In genomic region chr2:98936133-98936916, GRCh38 we compare ENCODE assay signal across 8 cellular contexts. TPM values are rescaled to one million over a fixed set of nuclear protein-coding genes. Genes with fewer than 3 reads are reported as not detected.
DNase-seq lines count a peak whose midpoint lies in the region; ATAC-seq and TF ChIP-seq lines count a peak whose summit lies in the region.

Gene CRACDL, minus strand, starts transcription at chr2:98936225. Its CDS starts 89,425 bp downstream, at chr2:98846800.

- TF ChIP-seq CTCF in 22Rv1 (IDR thresholded peaks at IDR 0.05) (peak; percentile 32; the same call in 1 of the 2 replicates), heart left ventricle (IDR thresholded peaks at IDR 0.05) (no peak)

- H3K79me2 ChIP-seq in trophoblast cell (ENCODE audit: control insufficient read depth, insufficient read depth, low read length, poor library complexity), result no peaks in the 10 kb centered on the region

- no peak within 1 kb of the TSS for H3K27ac ChIP-seq in 22Rv1
- no peak within 1 kb of the TSS for H3K27ac ChIP-seq in heart left ventricle
- H3K27ac ChIP-seq in trophoblast cell (ENCODE audit: low read depth, low read length), result no peak within 1 kb of the TSS

- intact Hi-C loops in heart left ventricle (cut with DNase I), result no loop called here
- intact Hi-C loops in posterior vena cava (cut with DNase I), result no loop called here

- H2BK5ac ChIP-seq in trophoblast cell (ENCODE audit: low read depth, low read length, poor library complexity), result no peak within 1 kb of the TSS

- H3K36me3 ChIP-seq in heart left ventricle (no peaks in the 10 kb centered on the region), trophoblast cell (ENCODE audit: control insufficient read depth in 1 of 2, insufficient read depth in 2 of 2, low read length in 2 of 2) (no peaks in the 10 kb centered on the region)

- no peak within 1 kb of the TSS for H2BK12ac ChIP-seq in trophoblast cell (ENCODE audit: low read length)

- H3K9ac ChIP-seq in trophoblast cell (ENCODE audit: low read length), result no peak within 1 kb of the TSS

- DNase-seq in HK-2 (ENCODE audit: unreplicated experiment) (peak; percentile 20), heart left ventricle (no peak), trophoblast cell (peak in 1 of 2 donors; percentile 62), EL (no peak), LoVo (ENCODE audit: low spot score) (no peak), posterior vena cava (ENCODE audit: low spot score) (no peak)
- DNase-seq in activated T-cell treated with anti-CD3 and anti-CD28 coated beads, Interleukin-2, amount 50 U/mL, for 1 hour, result peak; percentile 26

- H3K79me1 ChIP-seq in trophoblast cell (ENCODE audit: low read length), result no peaks in the 10 kb centered on the region

- 1 to 9% (median 2%) methylated on average over 51 to 88 of the region's 88 CpGs for WGBS in heart left ventricle, 4 donors
- WGBS in trophoblast cell (ENCODE audit: extremely low coverage, insufficient coverage, insufficient read length), result no CpG with 5 or more reads among the region's 88 CpGs

- ATAC-seq in heart left ventricle, result peak in 2 of 4 donors; percentile 60 to 65

- peak within 1 kb of the TSS; percentile 26 to 58 (median 46) for H3K4me3 ChIP-seq in heart left ventricle
- H3K4me3 ChIP-seq in trophoblast cell (ENCODE audit: low read depth, low read length), result peak within 1 kb of the TSS; percentile 32

- no peak within 1 kb of the TSS for H3K23ac ChIP-seq in trophoblast cell (ENCODE audit: low read length)

- no peak within 1 kb of the TSS for H4K91ac ChIP-seq in trophoblast cell (ENCODE audit: low read depth, low read length)

- H3K14ac ChIP-seq in trophoblast cell (ENCODE audit: low read length), result no peak within 1 kb of the TSS

- H3K4me1 ChIP-seq in heart left ventricle (peaks cover 0 to 24% (median 6%) of the 10 kb centered on the region in 12 donors), trophoblast cell (ENCODE audit: control insufficient read depth in 1 of 2, insufficient read depth in 2 of 2, low read length in 2 of 2) (peaks cover 10 to 13% of the 10 kb centered on the region in 2 experiments)

- no peak within 1 kb of the TSS for H3K18ac ChIP-seq in trophoblast cell (ENCODE audit: low read length)

- H2AK5ac ChIP-seq in trophoblast cell (ENCODE audit: low read length), result no peak within 1 kb of the TSS

- no peak within 1 kb of the TSS for H2BK120ac ChIP-seq in trophoblast cell (ENCODE audit: insufficient read depth, low read length, poor library complexity)

- H2AFZ ChIP-seq in trophoblast cell (ENCODE audit: insufficient read depth, low read length, poor library complexity), result peak within 1 kb of the TSS; percentile 21

- no peak for TF ChIP-seq POLR2A in heart left ventricle (IDR thresholded peaks at IDR 0.05)

- H4K8ac ChIP-seq in trophoblast cell (ENCODE audit: low read depth, low read length), result no peak within 1 kb of the TSS

- peaks cover 12 to 61% (median 36%) of the 10 kb centered on the region in 9 donors for H3K27me3 ChIP-seq in heart left ventricle
- peaks cover 42% of the 10 kb centered on the region for H3K27me3 ChIP-seq in trophoblast cell (ENCODE audit: insufficient read depth, low read length)

- H3K9me3 ChIP-seq in heart left ventricle, result no peaks in the 10 kb centered on the region
- H3K9me3 ChIP-seq in trophoblast cell (ENCODE audit: insufficient read depth, low read depth, low read length), result peaks cover 2% of the 10 kb centered on the region

- H4K12ac ChIP-seq in trophoblast cell (ENCODE audit: low read depth, low read length), result no peak within 1 kb of the TSS

- peak within 1 kb of the TSS; percentile 73 for H3K4me2 ChIP-seq in trophoblast cell (ENCODE audit: low read length)

- H3K4ac ChIP-seq in trophoblast cell (ENCODE audit: low read depth, low read length), result no peak within 1 kb of the TSS

RNA-seq across cellular contexts. Expression of gene CRACDL, which starts in this region (rescaled TPM):
- total RNA-seq in heart left ventricle, result 1 to 10 TPM; 1.1 to 6.4 (median 2.9) TPM
- 1 to 10 TPM; 1.7 to 7.4 TPM for polyA plus RNA-seq in heart left ventricle
- 0.12 and 0.29 TPM in 2 replicates for polyA plus RNA-seq in trophoblast cell (2013)
- total RNA-seq in posterior vena cava, result 1 to 10 TPM; 3.5 to 6.8 TPM

Comparison
In these comparisons a context has a peak if more than half of its experiments do, and no peak if none do; other contexts are left out.
1. DNase-seq: peak in HK-2 (single experiment) and activated T-cell treated with anti-CD3 and anti-CD28 coated beads, Interleukin-2, amount 50 U/mL, for 1 hour (single experiment); none in heart left ventricle (0 of 5), EL (single experiment), LoVo (single experiment) and posterior vena cava (single experiment).